ENCODE assay signal across 25 cellular contexts in genomic region chr15:35055416-35056105, GRCh38. TPM values are rescaled to one million over a fixed set of nuclear protein-coding genes. Genes with fewer than 3 reads are reported as not detected.
"Had no signal": no experiment of that assay in that cellular context is flagged by ENCODE, and none has a peak within 500 bp of the region (broad histone marks: within the 10 kb centered on the region; RNA-seq: fewer than 3 reads in every experiment).

No MANE protein-coding gene starts in this region.

- H3K9me3 Mint-ChIP-seq: stimulated activated naive B cell treated with anti-CD40 and anti-IgM and Interleukin-4, amounts not matched to agents 10 μg/mL and 1 μg/mL and 100 μg/mL, for 72 hours; stimulated activated naive CD8-positive, alpha-beta T cell treated with anti-CD3 and anti-CD28 coated beads, Interleukin-15, amount 100 ng/mL, for 72 hours had no signal

- H3K27ac ChIP-seq: gastroesophageal sphincter, pancreas, psoas muscle, spleen, thoracic aorta, transverse colon had no signal

- H3K4me3 Mint-ChIP-seq: immature natural killer cell; naive thymus-derived CD4-positive, alpha-beta T cell; stimulated activated naive B cell treated with anti-CD40 and anti-IgM and Interleukin-4, amounts not matched to agents 10 μg/mL and 1 μg/mL and 100 μg/mL, for 72 hours; stimulated activated naive CD8-positive, alpha-beta T cell treated with anti-CD3 and anti-CD28 coated beads, Interleukin-15, amount 100 ng/mL, for 72 hours had no signal

- H3K4me3 ChIP-seq: esophagus squamous epithelium, gastroesophageal sphincter, pancreas, psoas muscle, spleen, thoracic aorta, transverse colon had no signal

- H3K27me3 Mint-ChIP-seq: stimulated activated naive B cell treated with anti-CD40 and anti-IgM and Interleukin-4, amounts not matched to agents 10 μg/mL and 1 μg/mL and 100 μg/mL, for 72 hours had no signal

- H3K9me3 ChIP-seq: esophagus squamous epithelium, gastroesophageal sphincter, pancreas, psoas muscle, spleen, thoracic aorta, transverse colon had no signal

- H3K36me3 ChIP-seq: esophagus squamous epithelium, gastroesophageal sphincter, pancreas, spleen, thoracic aorta, transverse colon had no signal

- H3K36me3 Mint-ChIP-seq: immature natural killer cell; naive thymus-derived CD4-positive, alpha-beta T cell; stimulated activated naive B cell treated with anti-CD40 and anti-IgM and Interleukin-4, amounts not matched to agents 10 μg/mL and 1 μg/mL and 100 μg/mL, for 72 hours had no signal

- H3K27ac Mint-ChIP-seq: immature natural killer cell; stimulated activated naive B cell treated with anti-CD40 and anti-IgM and Interleukin-4, amounts not matched to agents 10 μg/mL and 1 μg/mL and 100 μg/mL, for 72 hours; stimulated activated naive CD8-positive, alpha-beta T cell treated with anti-CD3 and anti-CD28 coated beads, Interleukin-15, amount 100 ng/mL, for 72 hours had no signal

- H3K4me1 ChIP-seq: gastroesophageal sphincter, pancreas, psoas muscle, transverse colon had no signal

- DNase-seq: effector memory CD4-positive, alpha-beta T cell; esophagus squamous epithelium; foreskin fibroblast; immature natural killer cell; left colon; naive thymus-derived CD4-positive, alpha-beta T cell; nucleus accumbens; pancreas; psoas muscle; spleen; stimulated activated CD4-positive, alpha-beta T cell treated with anti-CD3 and anti-CD28 coated beads, Interleukin-15, amount 100 ng/mL, for 24 hours; stimulated activated CD4-positive, alpha-beta T cell treated with anti-CD3 and anti-CD28 coated beads, Interleukin-2, amount 100 ng/mL, for 24 hours; stimulated activated CD4-positive, alpha-beta T cell treated with anti-CD3 and anti-CD28 coated beads, Interleukin-4, amount 100 ng/mL, for 4 hours; stimulated activated naive B cell treated with anti-CD40 and anti-IgM and Interleukin-4, amounts not matched to agents 10 μg/mL and 1 μg/mL and 100 μg/mL, for 72 hours; stimulated activated naive CD8-positive, alpha-beta T cell treated with anti-CD3 and anti-CD28 coated beads, Interleukin-15, amount 100 ng/mL, for 72 hours; transverse colon had no signal

- H3K4me1 Mint-ChIP-seq: immature natural killer cell; naive thymus-derived CD4-positive, alpha-beta T cell; stimulated activated naive CD8-positive, alpha-beta T cell treated with anti-CD3 and anti-CD28 coated beads, Interleukin-15, amount 100 ng/mL, for 72 hours had no signal

- H3K27me3 ChIP-seq: esophagus squamous epithelium, gastroesophageal sphincter, pancreas, spleen, transverse colon had no signal

RNA-seq across cellular contexts. Expression of gene NANOGP8, which starts 29.5 kb away (rescaled TPM):
- total RNA-seq: lung microvascular endothelial cell; mesenteric fat pad; naive thymus-derived CD4-positive, alpha-beta T cell; skeletal muscle tissue had no signal
- polyA plus RNA-seq: immature natural killer cell; keratinocyte; liver; naive thymus-derived CD4-positive, alpha-beta T cell; neural cell; spleen; urinary bladder had no signal
